In the genomic region with DNA sequence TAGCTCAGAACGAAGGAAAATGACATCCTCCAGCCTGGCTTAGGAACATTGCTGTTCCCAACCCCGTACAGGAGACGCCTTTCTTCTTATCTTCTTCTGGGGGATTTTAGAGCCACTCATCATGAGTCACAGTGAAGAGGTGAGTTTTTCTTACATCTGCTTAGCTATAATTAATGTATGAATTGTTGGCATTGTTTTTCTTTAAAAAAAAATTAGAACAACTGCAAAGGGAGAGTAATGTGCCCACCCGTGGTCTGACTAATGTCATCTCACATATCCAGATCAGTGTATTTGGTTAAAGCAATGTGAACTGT, we compare ENCODE assay signal across 25 cellular contexts.
"Had no signal": no experiment of that assay in that cellular context is flagged by ENCODE, and none has a peak within 500 bp of the region (broad histone marks: within the 10 kb centered on the region; RNA-seq: fewer than 3 reads in every experiment).

No MANE protein-coding gene starts in this region.

- FAIRE-seq: kidney had no signal

- H3K27ac ChIP-seq: brain microvascular endothelial cell, coronary artery, dorsolateral prefrontal cortex, heart left ventricle, right atrium auricular region, spleen, tibial nerve had no signal

- H3K4me1 ChIP-seq: heart left ventricle, right atrium auricular region, spleen, tibial nerve had no signal

- H3K4me1 Mint-ChIP-seq: immature natural killer cell had no signal

- H3K36me3 ChIP-seq: brain microvascular endothelial cell, heart left ventricle, right atrium auricular region, spleen, tibial nerve had no signal

- H3K4me3 Mint-ChIP-seq: activated naive CD8-positive, alpha-beta T cell; immature natural killer cell; natural killer cell treated with Interleukin-12 subunit alpha and Interleukin-12 subunit beta and Interleukin-15 and Interleukin-18, amount 100 ng/mL, for 72 hours had no signal

- H3K4me3 ChIP-seq: coronary artery, dorsolateral prefrontal cortex, heart left ventricle, right atrium auricular region, spleen, tibial nerve had no signal

- H3K9me3 Mint-ChIP-seq: immature natural killer cell had no signal

- H3K27ac Mint-ChIP-seq: activated naive CD8-positive, alpha-beta T cell; immature natural killer cell; natural killer cell treated with Interleukin-12 subunit alpha and Interleukin-12 subunit beta and Interleukin-15 and Interleukin-18, amount 100 ng/mL, for 72 hours had no signal

- ATAC-seq: heart left ventricle; left colon; natural killer cell treated with Interleukin-12 subunit alpha and Interleukin-12 subunit beta and Interleukin-15 and Interleukin-18, amount 100 ng/mL, for 72 hours had no signal

- H3K9me3 ChIP-seq: heart left ventricle, right atrium auricular region, spleen, tibial nerve had no signal

- H3K27me3 ChIP-seq: brain microvascular endothelial cell, right atrium auricular region, spleen, tibial nerve had no signal

- H3K36me3 Mint-ChIP-seq: activated naive CD8-positive, alpha-beta T cell; immature natural killer cell; natural killer cell treated with Interleukin-12 subunit alpha and Interleukin-12 subunit beta and Interleukin-15 and Interleukin-18, amount 100 ng/mL, for 72 hours had no signal

- DNase-seq: activated CD4-positive, alpha-beta T cell treated with anti-CD3 and anti-CD28 coated beads for 4 hours; activated CD4-positive, alpha-beta T cell treated with anti-CD3 and anti-CD28 coated beads, Interleukin-2, amount 50 U/mL, for 4 hours; activated CD4-positive, CD25-positive, alpha-beta regulatory T cell; activated CD8-positive, alpha-beta memory T cell treated with anti-CD3 and anti-CD28 coated beads for 24 hours; activated effector memory CD4-positive, alpha-beta T cell treated with Interleukin-2 at 50 U/mL for 16 hours; activated naive CD4-positive, alpha-beta T cell treated with Interleukin-2 at 50 U/mL for 16 hours; aorta; brain microvascular endothelial cell; dorsolateral prefrontal cortex; effector memory CD4-positive, alpha-beta T cell; erythroblast; foreskin fibroblast; heart left ventricle; hypothalamus; immature natural killer cell; kidney; left colon; spleen; stimulated activated CD4-positive, alpha-beta T cell treated with anti-CD3 and anti-CD28 coated beads, Interleukin-2, amount 100 ng/mL, for 48 hours; stimulated activated naive CD4-positive, alpha-beta T cell treated with Interleukin-2 at 50 U/mL for 16 hours had no signal
